ENCODE assay signal across 10 cellular contexts in genomic region chr20:10982692-10983091, GRCh38.
A peak's percentile ranks its signal among the peaks of the same experiment; 100 is the strongest.
DNase-seq lines count a peak whose midpoint lies in the region; ATAC-seq and TF ChIP-seq lines count a peak whose summit lies in the region.
"Had no signal": no experiment of that assay in that cellular context is flagged by ENCODE, and none has a peak within 500 bp of the region (broad histone marks: within the 10 kb centered on the region; RNA-seq: fewer than 3 reads in every experiment).

No MANE protein-coding gene starts in this region.

- peak; percentile 33 for ATAC-seq in left lobe of liver

- TF ChIP-seq EP300 in Ishikawa (IDR thresholded peaks at IDR 0.05; ENCODE audit: borderline replicate concordance) = no peak

- TF ChIP-seq RAD21 in Ishikawa (IDR thresholded peaks at IDR 0.05; ENCODE audit: low read depth) = no peak

- no peak for DNase-seq in left lobe of liver (ENCODE audit: low spot score)
- DNase-seq in ureter (ENCODE audit: low spot score) = peak; percentile 47
- DNase-seq in GDM1 (lab: John Stamatoyannopoulos, UW) = no peak
- no peak for DNase-seq in activated CD4-positive, alpha-beta T cell treated with anti-CD3 and anti-CD28 coated beads, Interleukin-2, amount 50 U/mL, for 4 hours
- no peak for DNase-seq in inferior parietal cortex (ENCODE audit: extremely low spot score)
- no peak for DNase-seq in DMS53 treated with DMSO at 0.1 percent for 48 hours (lab: John Stamatoyannopoulos, UW; ENCODE audit: unreplicated experiment)
- DNase-seq: activated CD8-positive, alpha-beta memory T cell treated with anti-CD3 and anti-CD28 coated beads, Interleukin-2, amount 50 U/mL, for 4 hours; MV-4-11 had no signal

- peak overlapping the region; percentile 56 for H3K27ac ChIP-seq in cingulate gyrus (ENCODE audit: low read depth, low read length)

TF ChIP-seq in Ishikawa, 13 proteins besides CTCF, POLR2A, EP300 and RAD21:
- no peak for TF ChIP-seq FOXM1 (IDR thresholded peaks at IDR 0.05; ENCODE audit: borderline replicate concordance, low read depth)
- no peak for TF ChIP-seq USF1 (IDR thresholded peaks at IDR 0.05)
- no peak for TF ChIP-seq ZBTB7A (IDR thresholded peaks at IDR 0.05; ENCODE audit: low read depth)
- no peak for TF ChIP-seq NFIC (IDR thresholded peaks at IDR 0.05)
- no peak for TF ChIP-seq TCF12 (IDR thresholded peaks at IDR 0.05; ENCODE audit: low read depth)
- TF ChIP-seq TEAD4 (IDR thresholded peaks at IDR 0.05) = peak; percentile 70
- no peak for TF ChIP-seq MAX (IDR thresholded peaks at IDR 0.05)
- TF ChIP-seq EGR1 (IDR thresholded peaks at IDR 0.05) = no peak
- no peak for TF ChIP-seq REST (IDR thresholded peaks at IDR 0.05; ENCODE audit: low read depth)
